In the genomic region with DNA sequence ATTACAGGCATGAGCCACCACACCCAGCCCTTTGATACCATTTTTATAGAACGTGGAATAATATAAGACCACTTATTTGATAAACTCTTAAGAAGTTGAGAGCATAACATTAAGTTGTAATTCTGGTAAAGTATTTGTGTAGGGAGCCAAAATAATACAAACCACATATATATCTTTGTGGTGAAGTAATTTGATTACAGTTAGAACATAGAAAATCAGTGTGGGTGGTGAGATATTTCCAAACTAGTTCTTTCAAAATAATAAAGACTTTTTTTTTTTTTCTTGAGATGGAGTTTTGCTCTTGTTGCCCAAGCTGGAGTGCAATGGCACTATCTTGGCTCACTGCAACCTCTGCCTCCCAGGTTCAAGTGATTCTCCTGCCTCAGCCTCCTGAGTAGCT, we compare ENCODE assay signal across 8 cellular contexts. TPM values are rescaled to one million over a fixed set of nuclear protein-coding genes. Genes with fewer than 3 reads are reported as not detected.
A peak's percentile ranks its signal among the peaks of the same experiment; 100 is the strongest.
DNase-seq lines count a peak whose midpoint lies in the region; FAIRE-seq and TF ChIP-seq lines count a peak whose summit lies in the region.
"Not testable (repeated sequence)": the region's sequence is repeated elsewhere in the genome, so short reads cannot be mapped to it uniquely, and the experiment has no call there.

No MANE protein-coding gene starts in this region.

- TF ChIP-seq CTCF in HFFc6 (IDR thresholded peaks at IDR 0.05); astrocyte (IDR thresholded peaks at IDR 0.05; ENCODE audit: insufficient read depth, low read depth, low read length); fibroblast of mammary gland (conservative IDR thresholded peaks at IDR 0.05; ENCODE audit: control insufficient read depth, insufficient read depth, low read depth, low read length); fibroblast of pulmonary artery (IDR thresholded peaks at IDR 0.05; ENCODE audit: low read length, missing control alignments); osteoblast (IDR thresholded peaks at IDR 0.05; ENCODE audit: extremely low read depth, low read depth, low read length): not testable (repeated sequence)

- H3K27ac Mint-ChIP-seq in HFFc6, result peak overlapping the region; percentile 33; the same call in 1 of the 2 replicates
- H3K27ac Mint-ChIP-seq in astrocyte (ENCODE audit: unreplicated experiment), result not testable (repeated sequence)

- not testable (repeated sequence) for H3K9me3 ChIP-seq in SJSA1 (replicated peaks); adipocyte (ENCODE audit: control insufficient read depth, low read length); astrocyte (ENCODE audit: insufficient read depth, low read depth, low read length); osteoblast (ENCODE audit: low read depth, low read length)

- H3K27me3 ChIP-seq in SJSA1 (replicated peaks); adipocyte (replicated peaks; ENCODE audit: control insufficient read depth, insufficient read depth, low read length); astrocyte (ENCODE audit: insufficient read depth, low read length); osteoblast (ENCODE audit: insufficient read depth, low read length): not testable (repeated sequence)

- H3K4me1 Mint-ChIP-seq in HFFc6 (ENCODE audit: low read depth), result peaks cover 94% of the 10 kb centered on the region
- H3K4me1 Mint-ChIP-seq in astrocyte (ENCODE audit: low read depth, unreplicated experiment), result peaks cover 20% of the 10 kb centered on the region

- DNase-seq in HFFc6; osteoblast (ENCODE audit: insufficient read length, low spot score, missing footprints): not testable (repeated sequence)
- peak in 1 of 2 experiments; percentile 29 for DNase-seq in SJSA1 (ENCODE audit: low read depth in 1 of 2, low spot score in 2 of 2)
- peak; percentile 53 for DNase-seq in adipocyte (ENCODE audit: low read depth)
- DNase-seq in astrocyte (ENCODE audit: low read depth), result peak; percentile 46
- DNase-seq in fibroblast of gingiva (ENCODE audit: low read depth), result peak; percentile 44
- DNase-seq in fibroblast of mammary gland (ENCODE audit: low read depth), result peak; percentile 37
- DNase-seq in fibroblast of pulmonary artery (ENCODE audit: low read depth), result peak; percentile 35

- not testable (repeated sequence) for H3K36me3 ChIP-seq in SJSA1; adipocyte (ENCODE audit: control insufficient read depth, insufficient read depth, low read length, severe bottlenecking); astrocyte (ENCODE audit: insufficient read depth, low read length)
- H3K36me3 ChIP-seq in osteoblast (ENCODE audit: insufficient read depth, low read length), result peaks cover 12% of the 10 kb centered on the region

- not testable (repeated sequence) for H3K9me3 Mint-ChIP-seq in HFFc6; astrocyte (ENCODE audit: unreplicated experiment)

- peaks cover 53% of the 10 kb centered on the region for H3K36me3 Mint-ChIP-seq in HFFc6 (ENCODE audit: low read depth)
- not testable (repeated sequence) for H3K36me3 Mint-ChIP-seq in astrocyte (ENCODE audit: low read depth, unreplicated experiment)

- H3K27ac ChIP-seq in SJSA1 (peak overlapping the region; percentile 21; the same call in 1 of the 2 replicates), osteoblast (ENCODE audit: low read depth, low read length) (peak overlapping the region; percentile 31)
- H3K27ac ChIP-seq in astrocyte (ENCODE audit: low read depth, low read length), result not testable (repeated sequence)

- peaks cover 37% of the 10 kb centered on the region for H3K4me1 ChIP-seq in SJSA1 (replicated peaks)
- H3K4me1 ChIP-seq in adipocyte (ENCODE audit: control insufficient read depth, insufficient read depth, low read length), result peaks cover 43% of the 10 kb centered on the region
- peaks cover 14% of the 10 kb centered on the region for H3K4me1 ChIP-seq in astrocyte (ENCODE audit: insufficient read depth, low read length)
- peaks cover 70% of the 10 kb centered on the region for H3K4me1 ChIP-seq in osteoblast (ENCODE audit: insufficient read depth, low read length)

- H4K20me1 ChIP-seq in astrocyte (ENCODE audit: insufficient read depth, low read length) (peaks cover 73% of the 10 kb centered on the region), osteoblast (ENCODE audit: insufficient read depth, low read length) (peaks cover 75% of the 10 kb centered on the region)

- peak overlapping the region; percentile 42; the same call in 1 of the 2 replicates for H3K4me3 Mint-ChIP-seq in HFFc6
- not testable (repeated sequence) for H3K4me3 Mint-ChIP-seq in astrocyte (ENCODE audit: unreplicated experiment)

- H2AFZ ChIP-seq in astrocyte (ENCODE audit: low read depth, low read length); osteoblast (ENCODE audit: low read length): not testable (repeated sequence)

- not testable (repeated sequence) for H3K9ac ChIP-seq in adipocyte (ENCODE audit: low read length); astrocyte (ENCODE audit: low read length)

- H3K27me3 Mint-ChIP-seq in HFFc6 (ENCODE audit: insufficient read depth), result peaks cover 15% of the 10 kb centered on the region
- not testable (repeated sequence) for H3K27me3 Mint-ChIP-seq in astrocyte (ENCODE audit: low read depth, unreplicated experiment)

- H3K4me3 ChIP-seq in SJSA1; adipocyte (ENCODE audit: low read length); astrocyte (ENCODE audit: insufficient read depth, low read depth, low read length); fibroblast of mammary gland (ENCODE audit: control insufficient read depth, low read depth, low read length); fibroblast of pulmonary artery (replicated peaks; ENCODE audit: low read depth, low read length); osteoblast (ENCODE audit: insufficient read depth, low read length): not testable (repeated sequence)

- not testable (repeated sequence) for FAIRE-seq in astrocyte (lab: Jason Lieb, UNC)

- H3K79me2 ChIP-seq in astrocyte (ENCODE audit: insufficient read depth, low read length), result peaks cover 100% of the 10 kb centered on the region
- peaks cover 100% of the 10 kb centered on the region for H3K79me2 ChIP-seq in osteoblast (ENCODE audit: insufficient read depth, low read length)

- H3K4me2 ChIP-seq in astrocyte (ENCODE audit: low read length); osteoblast (ENCODE audit: insufficient read depth, low read length): not testable (repeated sequence)

RNA-seq across cellular contexts. Expression of a gene that starts 45.2 kb away (rescaled TPM):
- 10 to 100 TPM; 74.7 to 91.4 (median 87.9) TPM for total RNA-seq in HFFc6 (2021; fragmentation: NEBNext Ultra II Directional; extraction: Animal tissue kit (Norgen Biotek cat#: 25700))
- total RNA-seq in SJSA1 (2014; rRNA removed; shearing (Covaris generic)), result 31.6 and 33.6 TPM in 2 replicates
- 16.5 TPM in 2 replicates for total RNA-seq in astrocyte
- 124 and 136 TPM in 2 replicates for total RNA-seq in osteoblast
